ENCODE assay signal across 1 cellular context in genomic region chrX:139905041-139905440, GRCh38.
A peak's percentile ranks its signal among the peaks of the same experiment; 100 is the strongest.
TF ChIP-seq lines count a peak whose summit lies in the region.

No MANE protein-coding gene starts in this region.

TF ChIP-seq in endothelial cell of umbilical vein, 7 proteins besides CTCF, POLR2A, EP300 and RAD21:
- TF ChIP-seq GATA2 (IDR thresholded peaks at IDR 0.05; ENCODE audit: insufficient read depth, insufficient read length, low read depth, low read length) (peak; percentile 11), EZH2 (IDR thresholded peaks at IDR 0.05; ENCODE audit: borderline replicate concordance, low read depth, low read length, severe bottlenecking) (no peak), MYC (IDR thresholded peaks at IDR 0.05; ENCODE audit: low read depth, low read length) (no peak), POLR2AphosphoS5 (IDR thresholded peaks at IDR 0.05; ENCODE audit: insufficient read depth, low read depth, low read length) (no peak)
TF ChIP-seq in endothelial cell of umbilical vein: peak in this region for 1.
